In the genomic region with DNA sequence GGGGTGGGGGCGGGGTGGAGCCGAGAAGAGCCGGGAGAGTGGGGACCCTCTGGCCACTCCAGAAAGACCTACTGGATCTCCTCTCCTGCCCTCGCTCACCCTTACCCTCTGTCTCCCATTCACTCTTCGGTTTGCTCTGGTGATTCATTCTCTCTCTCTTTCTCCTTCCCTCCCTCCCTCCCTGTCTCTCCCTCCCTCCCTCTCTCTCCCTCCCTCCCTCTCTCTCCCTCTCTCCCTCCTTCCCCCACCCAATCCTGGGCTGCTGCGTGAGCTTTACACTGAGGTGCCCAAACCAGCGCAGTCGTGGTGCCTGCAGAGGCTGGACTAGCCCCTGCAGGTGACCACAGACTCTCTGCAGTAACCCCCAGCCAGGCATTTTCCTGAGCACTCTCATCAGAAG, we compare ENCODE assay signal across 13 cellular contexts. TPM values are rescaled to one million over a fixed set of nuclear protein-coding genes. Genes with fewer than 3 reads are reported as not detected.
DNase-seq lines count a peak whose midpoint lies in the region; ATAC-seq and TF ChIP-seq lines count a peak whose summit lies in the region.
"Had no signal": no experiment of that assay in that cellular context is flagged by ENCODE, and none has a peak within 500 bp of the region (broad histone marks: within the 10 kb centered on the region; RNA-seq: fewer than 3 reads in every experiment).

No MANE protein-coding gene starts in this region.

- POLR2A ChIA-PET in T-cell (lab: Charles Lee), result no interaction called here

- CTCF ChIA-PET in T-cell (lab: Charles Lee), result no interaction called here

- peaks cover 3 to 13% (median 13%) of the 10 kb centered on the region in 3 donors for H3K9me3 Mint-ChIP-seq in T-cell

- H3K4me3 ChIP-seq in iPS-18c (ENCODE audit: insufficient read depth, low read depth, low read length), result peak overlapping the region; percentile 28
- H3K4me3 ChIP-seq in sigmoid colon, result peak overlapping the region in 3 of 4 donors; percentile 30 to 46 (median 42)

- no peak for TF ChIP-seq CTCF in sigmoid colon (IDR thresholded peaks at IDR 0.05)

- no peak overlapping the region for H3K27ac Mint-ChIP-seq in T-cell
- H3K27ac Mint-ChIP-seq: activated CD4-positive, alpha-beta T cell treated with anti-CD3 and anti-CD28 coated beads, Interleukin-2, amount 10 ng/mL, durations not matched to agents 7 days and 5 days had no signal

- DNase-seq in DMS53 (lab: John Stamatoyannopoulos, UW), result peak; percentile 14
- DNase-seq in DMS53 treated with DMSO at 0.1 percent for 48 hours (lab: John Stamatoyannopoulos, UW; ENCODE audit: unreplicated experiment), result no peak
- no peak for DNase-seq in T-cell
- DNase-seq in sigmoid colon, result no peak
- no peak for DNase-seq in putamen (ENCODE audit: low spot score)
- no peak for DNase-seq in GDM1 (lab: John Stamatoyannopoulos, UW)
- DNase-seq: activated CD4-positive, alpha-beta T cell treated with anti-CD3 and anti-CD28 coated beads, Interleukin-2, amount 10 ng/mL, durations not matched to agents 7 days and 5 days; cortex of kidney; left ventricle myocardium superior had no signal

- no peak for TF ChIP-seq EP300 in sigmoid colon (IDR thresholded peaks at IDR 0.05)

- H3K27me3 ChIP-seq in sigmoid colon, result peaks cover 8 to 34% (median 9%) of the 10 kb centered on the region in 3 donors

- peak overlapping the region; percentile 31 to 73 (median 50) for H3K4me3 Mint-ChIP-seq in T-cell
- H3K4me3 Mint-ChIP-seq: activated CD4-positive, alpha-beta T cell treated with anti-CD3 and anti-CD28 coated beads, Interleukin-2, amount 10 ng/mL, durations not matched to agents 7 days and 5 days had no signal

- 20 to 24% methylated on average over 8 of the region's 8 CpGs for WGBS in sigmoid colon, 2 donors

- H3K9me3 ChIP-seq in iPS-18c (ENCODE audit: control insufficient read depth, insufficient read depth, low read length), result no peaks in the 10 kb centered on the region
- H3K9me3 ChIP-seq in sigmoid colon, result peaks cover 0 to 13% (median 0%) of the 10 kb centered on the region in 4 donors

- intact Hi-C loops in sigmoid colon (cut with DNase I), result no loop called here

- peaks cover 11 to 14% (median 12%) of the 10 kb centered on the region in 3 donors for H3K4me1 Mint-ChIP-seq in T-cell

- no peaks in the 10 kb centered on the region for H3K36me3 ChIP-seq in sigmoid colon

- peaks cover 0 to 12% (median 6%) of the 10 kb centered on the region in 4 donors for H3K4me1 ChIP-seq in sigmoid colon
- H3K4me1 ChIP-seq: psoas muscle had no signal

- TF ChIP-seq POLR2A in sigmoid colon (IDR thresholded peaks at IDR 0.05), result no peak

- peaks cover 45 to 52% of the 10 kb centered on the region in 2 donors for H3K27me3 Mint-ChIP-seq in T-cell

- H3K36me3 Mint-ChIP-seq in T-cell, result no peaks in the 10 kb centered on the region

- no peak overlapping the region for H3K27ac ChIP-seq in sigmoid colon
- H3K27ac ChIP-seq: 22Rv1, psoas muscle had no signal

- ATAC-seq in T-cell (replicated peaks in 1 of 4) (no peak), HG03432 (IDR thresholded peaks at IDR 0.05; ENCODE audit: unreplicated experiment) (no peak)

RNA-seq across cellular contexts. Expression of a gene that starts 32.2 kb away (rescaled TPM):
- total RNA-seq in T-cell, result 10 to 100 TPM in 4 of 5 donors, 1 to 10 TPM in 1; 8.9 to 17.8 (median 11.6) TPM
- 1 to 10 TPM in 3 of 4 donors, under 1 TPM in 1; 0.71 to 3.6 (median 1.3) TPM for total RNA-seq in sigmoid colon
- 1 to 10 TPM in 1 of 3 donors, under 1 TPM in 2; 0.46 to 1.4 (median 0.60) TPM for polyA plus RNA-seq in sigmoid colon
